In the genomic region with DNA sequence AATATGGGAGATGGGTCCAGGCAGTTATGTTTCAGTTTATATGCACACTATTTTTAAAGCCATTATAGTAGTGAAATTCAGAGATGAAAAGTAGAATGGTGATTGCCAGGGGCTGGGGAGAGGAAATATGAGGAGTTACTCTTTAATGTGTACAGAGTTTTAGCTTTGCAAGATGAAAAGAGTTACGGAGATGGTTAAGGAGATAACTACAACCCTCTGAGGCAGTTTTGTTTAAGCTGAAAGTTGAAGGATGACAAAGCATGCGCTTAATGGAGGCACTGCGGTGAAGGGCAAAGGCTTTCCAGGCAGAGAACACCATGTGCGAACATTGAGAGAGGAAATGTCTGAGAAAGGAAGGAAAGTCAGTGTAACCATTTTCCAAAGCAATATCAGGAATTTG, we compare ENCODE assay signal across 25 cellular contexts. TPM values are rescaled to one million over a fixed set of nuclear protein-coding genes. Genes with fewer than 3 reads are reported as not detected.
DNase-seq lines count a peak whose midpoint lies in the region; TF ChIP-seq lines count a peak whose summit lies in the region.
"Had no signal": no experiment of that assay in that cellular context is flagged by ENCODE, and none has a peak within 500 bp of the region (broad histone marks: within the 10 kb centered on the region; RNA-seq: fewer than 3 reads in every experiment).

No MANE protein-coding gene starts in this region.

- intact Hi-C loops in activated CD4-positive, alpha-beta T cell treated with anti-CD3 and anti-CD28 coated beads, Interleukin-2, amount 10 ng/mL, durations not matched to agents 24 days and 14 days (cut with micrococcal nuclease) = no loop called here
- intact Hi-C loops in Caco-2 (cut with micrococcal nuclease; ENCODE audit: unreplicated experiment) = loop anchor here (1.0 kb wide), 1 partner anchor 18 kb away; the partner anchor contains the start of gene BMAL1

- TF ChIP-seq CTCF in Caco-2 (IDR thresholded peaks at IDR 0.05; ENCODE audit: insufficient read depth in 1 of 2, low read depth in 1 of 2, low read length in 1 of 2, severe bottlenecking in 1 of 2, unreplicated experiment in 1 of 2) = no peak
- TF ChIP-seq CTCF in mesothelial cell of epicardium (IDR thresholded peaks at IDR 0.05; ENCODE audit: unreplicated experiment) = no peak

- H3K4me3 ChIP-seq in Caco-2 (ENCODE audit: low read depth, low read length) = no peak overlapping the region
- H3K4me3 ChIP-seq: colonic mucosa, pancreas, SK-N-MC, skin epidermis, upper lobe of right lung had no signal

- peaks cover 35% of the 10 kb centered on the region for H3K27me3 Mint-ChIP-seq in activated CD4-positive, alpha-beta T cell treated with anti-CD3 and anti-CD28 coated beads, Interleukin-2, amount 10 ng/mL, durations not matched to agents 24 days and 14 days
- no peaks in the 10 kb centered on the region for H3K27me3 Mint-ChIP-seq in Caco-2 (ENCODE audit: insufficient read depth, unreplicated experiment)
- peaks cover 21% of the 10 kb centered on the region for H3K27me3 Mint-ChIP-seq in T-helper 2 cell treated with Interferon-gamma antibody and Interleukin-4, amounts not matched to agents 5 μg/mL and 100 μg/mL, for 36 hours (ENCODE audit: low read depth)
- peaks cover 1% of the 10 kb centered on the region for H3K27me3 Mint-ChIP-seq in mesothelial cell of epicardium (ENCODE audit: low read depth)
- H3K27me3 Mint-ChIP-seq: activated naive CD8-positive, alpha-beta T cell had no signal

- CTCF ChIA-PET in Caco-2 (lab: Charles Lee) = interaction anchor here (0.7 kb wide), 1 partner anchor 43 kb away, joined by 3 read pairs; no protein-coding TSS in a partner anchor

- no peak for DNase-seq in activated CD4-positive, alpha-beta T cell treated with anti-CD3 and anti-CD28 coated beads, Interleukin-2, amount 10 ng/mL, durations not matched to agents 24 days and 14 days
- no peak for DNase-seq in activated CD4-positive, alpha-beta T cell treated with anti-CD3 and anti-CD28 coated beads for 1 hour
- DNase-seq in Caco-2 (peak in 1 of 2 experiments; percentile 17), mesothelial cell of epicardium (ENCODE audit: low spot score in 2 of 2, unreplicated experiment in 2 of 2) (no peak), NCI-H345 treated with DMSO at 0.1 percent for 48 hours (lab: John Stamatoyannopoulos, UW; ENCODE audit: unreplicated experiment) (no peak), dermis blood vessel endothelial cell (no peak), NCI-H2196 treated with DMSO at 0.1 percent for 48 hours (lab: John Stamatoyannopoulos, UW; ENCODE audit: unreplicated experiment) (no peak)
- DNase-seq in T-helper 2 cell treated with Interferon-gamma antibody and Interleukin-4, amounts not matched to agents 5 μg/mL and 100 μg/mL, for 36 hours (ENCODE audit: low spot score) = no peak
- DNase-seq: 8988T; activated CD4-positive, CD25-positive, alpha-beta regulatory T cell treated with anti-CD3 and anti-CD28 coated beads, Interleukin-2, amount 50 U/mL, for 72 hours; activated T-cell treated with anti-CD3 and anti-CD28 coated beads, Interleukin-2, amount 50 U/mL, for 1 hour; C1 segment of cervical spinal cord; colonic mucosa; effector CD8-positive, alpha-beta T cell; GOT3; HFFc6; NCI-H1092; NCI-H1694 treated with DMSO at 0.1 percent for 48 hours; NCI-H510A treated with DMSO at 0.1 percent for 48 hours; OCI-M1; pancreas; upper lobe of right lung had no signal

- H3K9me3 Mint-ChIP-seq in activated CD4-positive, alpha-beta T cell treated with anti-CD3 and anti-CD28 coated beads, Interleukin-2, amount 10 ng/mL, durations not matched to agents 24 days and 14 days = no peaks in the 10 kb centered on the region
- H3K9me3 Mint-ChIP-seq in Caco-2 (ENCODE audit: unreplicated experiment) = no peaks in the 10 kb centered on the region
- no peaks in the 10 kb centered on the region for H3K9me3 Mint-ChIP-seq in T-helper 2 cell treated with Interferon-gamma antibody and Interleukin-4, amounts not matched to agents 5 μg/mL and 100 μg/mL, for 36 hours
- H3K9me3 Mint-ChIP-seq in mesothelial cell of epicardium = no peaks in the 10 kb centered on the region
- H3K9me3 Mint-ChIP-seq: HFFc6 had no signal

- peaks cover 15% of the 10 kb centered on the region for H3K4me1 Mint-ChIP-seq in activated CD4-positive, alpha-beta T cell treated with anti-CD3 and anti-CD28 coated beads, Interleukin-2, amount 10 ng/mL, durations not matched to agents 24 days and 14 days
- peaks cover 21% of the 10 kb centered on the region for H3K4me1 Mint-ChIP-seq in Caco-2 (ENCODE audit: low read depth, unreplicated experiment)
- peaks cover 14% of the 10 kb centered on the region for H3K4me1 Mint-ChIP-seq in T-helper 2 cell treated with Interferon-gamma antibody and Interleukin-4, amounts not matched to agents 5 μg/mL and 100 μg/mL, for 36 hours (ENCODE audit: low read depth)
- H3K4me1 Mint-ChIP-seq in mesothelial cell of epicardium = peaks cover 31% of the 10 kb centered on the region

- BruUV-seq in Caco-2 (replicated peaks; lab: Mats Ljungman, UMichigan) = no TSS peak

- H3K4me1 ChIP-seq in Caco-2 = peaks cover 37% of the 10 kb centered on the region
- H3K4me1 ChIP-seq: colonic mucosa, pancreas had no signal

- H3K36me3 ChIP-seq in Caco-2 (ENCODE audit: control insufficient read depth, insufficient read depth, low read length) = no peaks in the 10 kb centered on the region
- H3K36me3 ChIP-seq: colonic mucosa, pancreas, upper lobe of right lung had no signal

- no peak overlapping the region for H3K4me3 Mint-ChIP-seq in activated CD4-positive, alpha-beta T cell treated with anti-CD3 and anti-CD28 coated beads, Interleukin-2, amount 10 ng/mL, durations not matched to agents 24 days and 14 days
- peak overlapping the region; percentile 46 for H3K4me3 Mint-ChIP-seq in Caco-2 (ENCODE audit: unreplicated experiment)
- H3K4me3 Mint-ChIP-seq in T-helper 2 cell treated with Interferon-gamma antibody and Interleukin-4, amounts not matched to agents 5 μg/mL and 100 μg/mL, for 36 hours = peak overlapping the region; percentile 44
- peak overlapping the region; percentile 1 for H3K4me3 Mint-ChIP-seq in mesothelial cell of epicardium
- H3K4me3 Mint-ChIP-seq: activated naive CD8-positive, alpha-beta T cell had no signal

- no peaks in the 10 kb centered on the region for H3K36me3 Mint-ChIP-seq in activated CD4-positive, alpha-beta T cell treated with anti-CD3 and anti-CD28 coated beads, Interleukin-2, amount 10 ng/mL, durations not matched to agents 24 days and 14 days (ENCODE audit: low read depth)
- H3K36me3 Mint-ChIP-seq in Caco-2 (ENCODE audit: insufficient read depth, unreplicated experiment) (no peaks in the 10 kb centered on the region), mesothelial cell of epicardium (no peaks in the 10 kb centered on the region)
- no peaks in the 10 kb centered on the region for H3K36me3 Mint-ChIP-seq in T-helper 2 cell treated with Interferon-gamma antibody and Interleukin-4, amounts not matched to agents 5 μg/mL and 100 μg/mL, for 36 hours (ENCODE audit: low read depth)
- H3K36me3 Mint-ChIP-seq: activated naive CD8-positive, alpha-beta T cell had no signal

- peak overlapping the region; percentile 12 for H3K27ac Mint-ChIP-seq in activated CD4-positive, alpha-beta T cell treated with anti-CD3 and anti-CD28 coated beads, Interleukin-2, amount 10 ng/mL, durations not matched to agents 24 days and 14 days
- peak overlapping the region; percentile 3 for H3K27ac Mint-ChIP-seq in Caco-2 (ENCODE audit: unreplicated experiment)
- peak overlapping the region; percentile 52 for H3K27ac Mint-ChIP-seq in T-helper 2 cell treated with Interferon-gamma antibody and Interleukin-4, amounts not matched to agents 5 μg/mL and 100 μg/mL, for 36 hours
- H3K27ac Mint-ChIP-seq in mesothelial cell of epicardium = peak overlapping the region; percentile 37
- H3K27ac Mint-ChIP-seq: activated naive CD8-positive, alpha-beta T cell had no signal

- no peaks in the 10 kb centered on the region for H3K9me3 ChIP-seq in Caco-2
- H3K9me3 ChIP-seq: colonic mucosa, pancreas, upper lobe of right lung had no signal

- POLR2A ChIA-PET in Caco-2 (lab: Charles Lee) = no interaction called here

- no peaks in the 10 kb centered on the region for H3K27me3 ChIP-seq in Caco-2 (replicated peaks; ENCODE audit: control insufficient read depth, insufficient read depth, low read length)
- H3K27me3 ChIP-seq: colonic mucosa, pancreas, upper lobe of right lung had no signal

RNA-seq across cellular contexts. Expression of gene BMAL1, which starts 18.2 kb away (rescaled TPM):
- 22.2 and 22.4 TPM in 2 replicates for total RNA-seq in activated CD4-positive, alpha-beta T cell treated with anti-CD3 and anti-CD28 coated beads, Interleukin-2, amount 10 ng/mL, durations not matched to agents 24 days and 14 days
- 17.8 and 17.9 TPM in 2 replicates for total RNA-seq in Caco-2 (2022)
- 5.5 to 6.7 TPM (median 5.8 TPM) in 3 replicates for total RNA-seq in mesothelial cell of epicardium
- total RNA-seq in dermis blood vessel endothelial cell = 11.6 and 13.3 TPM in 2 replicates
